15 cellular contexts compared by ENCODE assay signal in the genomic region with DNA sequence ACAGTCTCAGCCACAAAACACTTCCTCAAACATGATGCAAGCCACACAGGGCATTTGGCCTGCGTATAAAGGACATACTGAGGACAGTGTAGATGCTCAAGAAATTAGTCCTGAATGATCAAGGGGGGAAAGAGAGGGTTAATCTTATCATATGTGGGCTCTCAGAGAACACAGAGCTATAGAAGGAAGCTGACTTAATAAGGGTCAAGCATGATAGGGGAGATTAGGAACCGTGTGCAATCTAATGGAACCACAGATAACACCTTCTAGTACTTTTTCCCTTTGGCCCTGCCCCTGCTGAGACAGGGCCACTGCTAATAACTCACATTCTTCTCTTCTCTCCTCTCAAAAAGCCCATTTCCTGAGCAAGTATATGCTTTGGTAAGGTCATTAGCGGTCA.
DNase-seq lines count a peak whose midpoint lies in the region; ATAC-seq and TF ChIP-seq lines count a peak whose summit lies in the region.
"Had no signal": no experiment of that assay in that cellular context is flagged by ENCODE, and none has a peak within 500 bp of the region (broad histone marks: within the 10 kb centered on the region; RNA-seq: fewer than 3 reads in every experiment).

No MANE protein-coding gene starts in this region.

- TF ChIP-seq POLR2A in vagina (IDR thresholded peaks at IDR 0.05) = no peak

- H3F3A ChIP-seq in smooth muscle cell (ENCODE audit: low read depth) = peaks cover 25% of the 10 kb centered on the region

- no peak overlapping the region for H3K23ac ChIP-seq in trophoblast cell (ENCODE audit: low read length)

- WGBS in hepatocyte (ENCODE audit: low lambda C conversion rate, missing lambda C conversion rate) = 66% methylated on average over 3 of the region's 3 CpGs
- WGBS in smooth muscle cell (ENCODE audit: low lambda C conversion rate) = 53% methylated on average over 3 of the region's 3 CpGs
- WGBS in trophoblast cell (ENCODE audit: extremely low coverage, insufficient coverage, insufficient read length) = no CpG with 5 or more reads among the region's 3 CpGs

- no peak overlapping the region for H4K91ac ChIP-seq in trophoblast cell (ENCODE audit: low read depth, low read length)

- no peak overlapping the region for H2BK12ac ChIP-seq in trophoblast cell (ENCODE audit: low read length)

- H2BK5ac ChIP-seq in trophoblast cell (ENCODE audit: low read depth, low read length, poor library complexity) = no peak overlapping the region

- no peak overlapping the region for H3K14ac ChIP-seq in trophoblast cell (ENCODE audit: low read length)

- H3K4me1 ChIP-seq in BLaER1 treated with 17β-estradiol and CSF1 and Interleukin-3, amounts not matched to agents 10 nM and 100 nM = peaks cover 3 to 27% (median 13%) of the 10 kb centered on the region in 10 experiments; a peak in 19 of 20 replicates
- H3K4me1 ChIP-seq in hepatocyte (ENCODE audit: insufficient read depth) = peaks cover 10% of the 10 kb centered on the region
- peaks cover 15% of the 10 kb centered on the region for H3K4me1 ChIP-seq in smooth muscle cell (ENCODE audit: low read depth)
- H3K4me1 ChIP-seq in vagina = no peaks in the 10 kb centered on the region
- peaks cover 0 to 2% of the 10 kb centered on the region in 2 experiments for H3K4me1 ChIP-seq in trophoblast cell (ENCODE audit: control insufficient read depth in 1 of 2, insufficient read depth in 2 of 2, low read length in 2 of 2)

- H2AK5ac ChIP-seq in trophoblast cell (ENCODE audit: low read length) = no peak overlapping the region

- H3K4me3 ChIP-seq in BLaER1 treated with 17β-estradiol and CSF1 and Interleukin-3, amounts not matched to agents 10 nM and 100 nM = no peak overlapping the region
- H3K4me3 ChIP-seq in hepatocyte (no peak overlapping the region), smooth muscle cell (no peak overlapping the region), vagina (no peak overlapping the region), trophoblast cell (ENCODE audit: low read depth, low read length) (no peak overlapping the region)
- H3K4me3 ChIP-seq: GM12878, GM23248 had no signal

- H3K79me2 ChIP-seq in hepatocyte = no peaks in the 10 kb centered on the region
- H3K79me2 ChIP-seq in smooth muscle cell (ENCODE audit: low read depth) = no peaks in the 10 kb centered on the region
- H3K79me2 ChIP-seq in trophoblast cell (ENCODE audit: control insufficient read depth, insufficient read depth, low read length, poor library complexity) = no peaks in the 10 kb centered on the region

- no peak overlapping the region for H3K27ac ChIP-seq in BLaER1 treated with 17β-estradiol and CSF1 and Interleukin-3, amounts not matched to agents 10 nM and 100 nM
- peak overlapping the region; percentile 0 for H3K27ac ChIP-seq in hepatocyte
- H3K27ac ChIP-seq in smooth muscle cell (ENCODE audit: low read depth) = peak overlapping the region; percentile 72
- H3K27ac ChIP-seq in vagina = no peak overlapping the region
- H3K27ac ChIP-seq in trophoblast cell (ENCODE audit: low read depth, low read length) = no peak overlapping the region
- H3K27ac ChIP-seq: GM23248 had no signal

- no peak overlapping the region for H3K4ac ChIP-seq in trophoblast cell (ENCODE audit: low read depth, low read length)

- no peak overlapping the region for H2BK120ac ChIP-seq in trophoblast cell (ENCODE audit: insufficient read depth, low read length, poor library complexity)

- H3K9me2 ChIP-seq in hepatocyte (replicated peaks; ENCODE audit: insufficient read depth) = no peaks in the 10 kb centered on the region

- intact Hi-C loops in vagina (cut with DNase I) = no loop called here

- no peak overlapping the region for H4K12ac ChIP-seq in trophoblast cell (ENCODE audit: low read depth, low read length)

- no peaks in the 10 kb centered on the region for H3K79me1 ChIP-seq in trophoblast cell (ENCODE audit: low read length)

- H3K36me3 ChIP-seq in BLaER1 treated with 17β-estradiol and CSF1 and Interleukin-3, amounts not matched to agents 10 nM and 100 nM = no peaks in the 10 kb centered on the region
- H3K36me3 ChIP-seq in hepatocyte (replicated peaks; ENCODE audit: insufficient read depth, low read depth) (no peaks in the 10 kb centered on the region), smooth muscle cell (ENCODE audit: low read depth) (no peaks in the 10 kb centered on the region), vagina (no peaks in the 10 kb centered on the region), trophoblast cell (ENCODE audit: control insufficient read depth in 1 of 2, insufficient read depth in 2 of 2, low read length in 2 of 2) (no peaks in the 10 kb centered on the region)

- no peaks in the 10 kb centered on the region for H4K20me1 ChIP-seq in BLaER1 treated with 17β-estradiol and CSF1 and Interleukin-3, amounts not matched to agents 10 nM and 100 nM
- H4K20me1 ChIP-seq in hepatocyte (ENCODE audit: insufficient read depth, poor library complexity, severe bottlenecking) = no peaks in the 10 kb centered on the region
- H4K20me1 ChIP-seq in smooth muscle cell (ENCODE audit: low read depth) = no peaks in the 10 kb centered on the region

- peaks cover 0 to 4% (median 0%) of the 10 kb centered on the region in 11 experiments; a peak in 2 of 22 replicates for H3K9me3 ChIP-seq in BLaER1 treated with 17β-estradiol and CSF1 and Interleukin-3, amounts not matched to agents 10 nM and 100 nM (replicated peaks in 1 of 11)
- H3K9me3 ChIP-seq in hepatocyte (ENCODE audit: low read depth) (no peaks in the 10 kb centered on the region), smooth muscle cell (replicated peaks; ENCODE audit: low read depth) (no peaks in the 10 kb centered on the region), vagina (no peaks in the 10 kb centered on the region), trophoblast cell (ENCODE audit: insufficient read depth, low read depth, low read length) (no peaks in the 10 kb centered on the region)

- no peak for ATAC-seq in GM21423 (IDR thresholded peaks at IDR 0.05; ENCODE audit: unreplicated experiment)
- ATAC-seq: GM12878 had no signal

- no peak overlapping the region for H2AFZ ChIP-seq in hepatocyte
- no peak overlapping the region for H2AFZ ChIP-seq in smooth muscle cell (ENCODE audit: low read depth)
- H2AFZ ChIP-seq in trophoblast cell (ENCODE audit: insufficient read depth, low read length, poor library complexity) = no peak overlapping the region
- H2AFZ ChIP-seq: GM23248 had no signal

- H3K9ac ChIP-seq in BLaER1 treated with 17β-estradiol and CSF1 and Interleukin-3, amounts not matched to agents 10 nM and 100 nM = no peak overlapping the region
- H3K9ac ChIP-seq in smooth muscle cell (ENCODE audit: low read depth) (peak overlapping the region; percentile 38), trophoblast cell (ENCODE audit: low read length) (no peak overlapping the region)
- H3K9ac ChIP-seq: GM23248 had no signal

- no peak for TF ChIP-seq CTCF in hepatocyte (IDR thresholded peaks at IDR 0.05; ENCODE audit: poor library complexity)
- TF ChIP-seq CTCF in smooth muscle cell (IDR thresholded peaks at IDR 0.05; ENCODE audit: borderline replicate concordance, insufficient read depth, poor library complexity, severe bottlenecking) = no peak
- TF ChIP-seq CTCF in vagina (IDR thresholded peaks at IDR 0.05) = no peak

- H3K4me2 ChIP-seq in BLaER1 treated with 17β-estradiol and CSF1 and Interleukin-3, amounts not matched to agents 10 nM and 100 nM = peak overlapping the region in 8 of 11 experiments; percentile 0 to 43 (median 16); a peak in 9 of 22 replicates
- H3K4me2 ChIP-seq in hepatocyte (no peak overlapping the region), smooth muscle cell (peak overlapping the region; percentile 75), trophoblast cell (ENCODE audit: low read length) (no peak overlapping the region)

- no peak overlapping the region for H4K8ac ChIP-seq in trophoblast cell (ENCODE audit: low read depth, low read length)

- DNase-seq in SKM-1 (lab: John Stamatoyannopoulos, UW; ENCODE audit: unreplicated experiment) (peak; percentile 53), hepatocyte (ENCODE audit: low spot score) (no peak), smooth muscle cell (lab: John Stamatoyannopoulos, UW; ENCODE audit: unreplicated experiment) (no peak), vagina (ENCODE audit: extremely low spot score in 2 of 2) (no peak), trophoblast cell (no peak)
- DNase-seq: 8988T; AML-193; C1 segment of cervical spinal cord; CD4-positive, alpha-beta T cell; DMS79; GM23248; H7 had no signal

- H3K18ac ChIP-seq in trophoblast cell (ENCODE audit: low read length) = no peak overlapping the region

- H3K27me3 ChIP-seq in BLaER1 treated with 17β-estradiol and CSF1 and Interleukin-3, amounts not matched to agents 10 nM and 100 nM = peaks cover 0 to 10% (median 0%) of the 10 kb centered on the region in 11 experiments; a peak in 2 of 22 replicates
- H3K27me3 ChIP-seq in hepatocyte (no peaks in the 10 kb centered on the region), smooth muscle cell (ENCODE audit: low read depth) (no peaks in the 10 kb centered on the region), vagina (no peaks in the 10 kb centered on the region), trophoblast cell (ENCODE audit: insufficient read depth, low read length) (no peaks in the 10 kb centered on the region)

Comparison
In these comparisons a context has a peak if more than half of its experiments do, and no peak if none do; other contexts are left out.
1. H3K27ac ChIP-seq: peak in hepatocyte (single experiment) and smooth muscle cell (single experiment); none in BLaER1 treated with 17β-estradiol and CSF1 and Interleukin-3, amounts not matched to agents 10 nM and 100 nM (0 of 11), vagina (single experiment) and trophoblast cell (single experiment).
2. H3K4me2 ChIP-seq: peak in BLaER1 treated with 17β-estradiol and CSF1 and Interleukin-3, amounts not matched to agents 10 nM and 100 nM (8 of 11) and smooth muscle cell (single experiment); none in hepatocyte (single experiment) and trophoblast cell (single experiment).